ENCODE assay signal across 9 cellular contexts in the genomic region with DNA sequence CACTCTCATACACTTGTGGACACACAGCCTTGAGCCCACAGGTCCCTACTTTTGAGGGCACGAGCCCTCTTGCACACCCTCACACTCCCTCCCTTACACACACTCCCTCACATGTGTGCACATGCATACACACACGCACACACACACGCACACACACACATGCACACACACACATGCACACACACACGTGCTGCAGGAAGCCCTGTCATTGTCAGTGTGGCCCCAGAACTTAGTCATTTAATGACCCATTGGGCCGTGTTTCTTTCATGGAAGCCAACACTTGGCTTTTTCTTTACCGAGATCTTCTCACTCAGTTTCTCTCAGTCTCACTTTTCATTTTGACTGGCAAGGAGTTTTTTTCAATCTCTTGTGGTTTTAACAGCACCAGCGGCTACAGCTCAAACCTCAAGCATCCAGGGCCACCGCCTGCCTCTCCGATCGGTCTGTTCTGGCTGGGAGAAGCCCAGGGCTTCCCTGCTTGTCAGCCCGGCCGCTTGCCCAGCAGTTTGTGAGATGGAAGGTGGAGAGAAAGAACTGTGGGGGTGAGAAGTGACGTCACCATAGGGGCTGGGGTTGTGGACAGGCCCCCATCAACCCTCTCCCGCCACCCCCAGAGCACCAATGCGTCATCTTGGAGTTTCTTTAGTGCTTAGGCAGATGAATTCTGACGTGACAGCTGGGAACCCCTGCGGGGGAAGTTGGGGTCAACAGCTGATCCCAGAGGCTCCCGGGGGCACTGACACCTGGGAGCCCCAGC. TPM values are rescaled to one million over a fixed set of nuclear protein-coding genes. Genes with fewer than 3 reads are reported as not detected.
DNase-seq lines count a peak whose midpoint lies in the region; ATAC-seq and TF ChIP-seq lines count a peak whose summit lies in the region.
"Had no signal": no experiment of that assay in that cellular context is flagged by ENCODE, and none has a peak within 500 bp of the region (broad histone marks: within the 10 kb centered on the region; RNA-seq: fewer than 3 reads in every experiment).

No MANE protein-coding gene starts in this region.

- peak; percentile 72 for DNase-seq in activated T-helper 2 cell treated with anti-CD3 and anti-CD28 coated beads, Interferon-gamma antibody, Interleukin-2, Interleukin-4, amounts not matched to agents 10 μg/mL and 5 μg/mL and 100 μg/mL, durations not matched to agents 14 hours and 24 hours and 36 hours (ENCODE audit: low spot score)
- peak; percentile 53 to 65 for DNase-seq in stimulated activated CD8-positive, alpha-beta memory T cell treated with anti-CD3 and anti-CD28 coated beads, Interleukin-2, amount 100 ng/mL, for 48 hours (ENCODE audit: low read depth in 2 of 2)
- DNase-seq in suprapubic skin (ENCODE audit: low spot score in 2 of 2) (no peak), GOT3 (lab: John Stamatoyannopoulos, UW) (no peak), BE2C (no peak), COLO668 (lab: John Stamatoyannopoulos, UW; ENCODE audit: unreplicated experiment) (no peak)

- H3K27me3 ChIP-seq in suprapubic skin, result peaks cover 5% of the 10 kb centered on the region
- no peaks in the 10 kb centered on the region for H3K27me3 ChIP-seq in BE2C

- no peak overlapping the region for H3K27ac ChIP-seq in suprapubic skin
- H3K27ac ChIP-seq: SJSA1 had no signal

- peak; percentile 49 for ATAC-seq in GM19328 (IDR thresholded peaks at IDR 0.05; ENCODE audit: unreplicated experiment)
- ATAC-seq in HG03342 (IDR thresholded peaks at IDR 0.05; ENCODE audit: unreplicated experiment), result peak; percentile 46

- peaks cover 31% of the 10 kb centered on the region for H3K4me1 Mint-ChIP-seq in activated T-helper 2 cell treated with anti-CD3 and anti-CD28 coated beads, Interferon-gamma antibody, Interleukin-2, Interleukin-4, amounts not matched to agents 10 μg/mL and 5 μg/mL and 100 μg/mL, durations not matched to agents 14 hours and 24 hours and 36 hours (ENCODE audit: low read depth)

- no peak overlapping the region for H3K4me3 Mint-ChIP-seq in activated T-helper 2 cell treated with anti-CD3 and anti-CD28 coated beads, Interferon-gamma antibody, Interleukin-2, Interleukin-4, amounts not matched to agents 10 μg/mL and 5 μg/mL and 100 μg/mL, durations not matched to agents 14 hours and 24 hours and 36 hours (ENCODE audit: low read depth)

- no peaks in the 10 kb centered on the region for H3K36me3 Mint-ChIP-seq in activated T-helper 2 cell treated with anti-CD3 and anti-CD28 coated beads, Interferon-gamma antibody, Interleukin-2, Interleukin-4, amounts not matched to agents 10 μg/mL and 5 μg/mL and 100 μg/mL, durations not matched to agents 14 hours and 24 hours and 36 hours (ENCODE audit: low read depth)

- TF ChIP-seq POLR2A in suprapubic skin (IDR thresholded peaks at IDR 0.05), result no peak

- intact Hi-C loops in activated T-helper 2 cell treated with anti-CD3 and anti-CD28 coated beads, Interferon-gamma antibody, Interleukin-2, Interleukin-4, amounts not matched to agents 10 μg/mL and 5 μg/mL and 100 μg/mL, durations not matched to agents 14 hours and 24 hours and 36 hours (cut with micrococcal nuclease), result loop anchor here (1.0 to 5.0 kb wide), 5 partner anchors 9 to 139 kb away; no protein-coding TSS in a partner anchor

- H3K9me3 ChIP-seq in suprapubic skin, result no peaks in the 10 kb centered on the region
- H3K9me3 ChIP-seq in BE2C, result no peaks in the 10 kb centered on the region
- H3K9me3 ChIP-seq: SJSA1 had no signal

- H3K4me1 ChIP-seq in suprapubic skin, result peaks cover 8% of the 10 kb centered on the region
- H3K4me1 ChIP-seq in BE2C, result no peaks in the 10 kb centered on the region

- no peak for TF ChIP-seq CTCF in suprapubic skin (IDR thresholded peaks at IDR 0.05)
- TF ChIP-seq CTCF in BE2C (IDR thresholded peaks at IDR 0.05; ENCODE audit: low read depth, low read length), result no peak

- H3K36me3 ChIP-seq in suprapubic skin (no peaks in the 10 kb centered on the region), BE2C (no peaks in the 10 kb centered on the region)
- H3K36me3 ChIP-seq: SJSA1 had no signal

- no peak for TF ChIP-seq EP300 in suprapubic skin (IDR thresholded peaks at IDR 0.05)

- H3K27ac Mint-ChIP-seq in activated T-helper 2 cell treated with anti-CD3 and anti-CD28 coated beads, Interferon-gamma antibody, Interleukin-2, Interleukin-4, amounts not matched to agents 10 μg/mL and 5 μg/mL and 100 μg/mL, durations not matched to agents 14 hours and 24 hours and 36 hours, result no peak overlapping the region

- H3K4me3 ChIP-seq in suprapubic skin, result no peak overlapping the region
- no peak overlapping the region for H3K4me3 ChIP-seq in BE2C (ENCODE audit: low read depth, low read length)
- H3K4me3 ChIP-seq: SJSA1 had no signal

- H3K9me3 Mint-ChIP-seq in activated T-helper 2 cell treated with anti-CD3 and anti-CD28 coated beads, Interferon-gamma antibody, Interleukin-2, Interleukin-4, amounts not matched to agents 10 μg/mL and 5 μg/mL and 100 μg/mL, durations not matched to agents 14 hours and 24 hours and 36 hours, result no peaks in the 10 kb centered on the region

- no peaks in the 10 kb centered on the region for H3K27me3 Mint-ChIP-seq in activated T-helper 2 cell treated with anti-CD3 and anti-CD28 coated beads, Interferon-gamma antibody, Interleukin-2, Interleukin-4, amounts not matched to agents 10 μg/mL and 5 μg/mL and 100 μg/mL, durations not matched to agents 14 hours and 24 hours and 36 hours (ENCODE audit: low read depth)

- WGBS in suprapubic skin, result 62% methylated on average over 18 of the region's 18 CpGs

RNA-seq across cellular contexts. Expression of a gene that starts 15.8 kb away (rescaled TPM):
- 65.0 and 65.5 TPM in 2 replicates for total RNA-seq in activated T-helper 2 cell treated with anti-CD3 and anti-CD28 coated beads, Interferon-gamma antibody, Interleukin-2, Interleukin-4, amounts not matched to agents 10 μg/mL and 5 μg/mL and 100 μg/mL, durations not matched to agents 14 hours and 24 hours and 36 hours
- 1 to 10 TPM in 1 of 4 donors, under 1 TPM in 3; 0.30 to 1.2 (median 0.75) TPM for total RNA-seq in suprapubic skin
- polyA plus RNA-seq in BE2C (2012; ENCODE audit: insufficient read depth, insufficient read length, low read depth), result 0.85 TPM
- total RNA-seq: SJSA1 had no signal

RNA-seq across cellular contexts. Expression of a gene that starts 28.0 kb away (rescaled TPM):
- 85.8 and 91.2 TPM in 2 replicates for total RNA-seq in activated T-helper 2 cell treated with anti-CD3 and anti-CD28 coated beads, Interferon-gamma antibody, Interleukin-2, Interleukin-4, amounts not matched to agents 10 μg/mL and 5 μg/mL and 100 μg/mL, durations not matched to agents 14 hours and 24 hours and 36 hours
- total RNA-seq in suprapubic skin, result 10 to 100 TPM; 31.1 to 40.3 (median 35.9) TPM
- 26.6 TPM for polyA plus RNA-seq in BE2C (2012; ENCODE audit: insufficient read depth, insufficient read length, low read depth)

Comparison
In these comparisons a context has a peak if more than half of its experiments do, and no peak if none do; other contexts are left out.
1. DNase-seq: peak in activated T-helper 2 cell treated with anti-CD3 and anti-CD28 coated beads, Interferon-gamma antibody, Interleukin-2, Interleukin-4, amounts not matched to agents 10 μg/mL and 5 μg/mL and 100 μg/mL, durations not matched to agents 14 hours and 24 hours and 36 hours (single experiment) and stimulated activated CD8-positive, alpha-beta memory T cell treated with anti-CD3 and anti-CD28 coated beads, Interleukin-2, amount 100 ng/mL, for 48 hours (2 of 2); none in suprapubic skin (0 of 2), GOT3 (single experiment), BE2C (single experiment) and COLO668 (single experiment).
2. RNA of a gene that starts 15.8 kb away (total RNA-seq): 65.0 to 65.5 TPM in activated T-helper 2 cell treated with anti-CD3 and anti-CD28 coated beads, Interferon-gamma antibody, Interleukin-2, Interleukin-4, amounts not matched to agents 10 μg/mL and 5 μg/mL and 100 μg/mL, durations not matched to agents 14 hours and 24 hours and 36 hours; 0.30 to 1.2 TPM in suprapubic skin; every median in the first group is over 10 times any median in the second.